Comparison of ENCODE assay signal across 21 cellular contexts in the genomic region with DNA sequence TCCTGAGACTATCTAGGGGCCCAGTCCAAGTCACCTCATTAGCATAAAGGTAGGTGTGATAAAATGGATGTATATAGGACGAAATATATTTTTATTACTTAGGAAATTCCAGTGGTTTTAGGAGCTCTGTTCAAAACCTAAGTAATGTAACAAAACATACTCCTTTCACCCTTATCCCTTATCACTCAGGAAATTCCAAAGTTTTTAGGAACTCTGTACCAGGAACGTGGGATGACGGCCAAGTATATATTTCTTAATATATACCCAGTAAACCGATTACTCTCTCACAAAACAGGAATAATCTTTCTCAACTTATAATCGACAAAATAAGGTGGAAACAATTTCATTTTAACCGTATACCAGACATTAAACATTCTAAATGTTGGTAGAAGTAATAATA.
"Had no signal": no experiment of that assay in that cellular context is flagged by ENCODE, and none has a peak within 500 bp of the region (broad histone marks: within the 10 kb centered on the region; RNA-seq: fewer than 3 reads in every experiment).

No MANE protein-coding gene starts in this region.

- H3K4me3 ChIP-seq: coronary artery, dorsolateral prefrontal cortex, esophagus muscularis mucosa, gastrocnemius medialis, heart right ventricle, left lung, lower lobe of right lung, mucosa of descending colon had no signal

- DNase-seq: dermis blood vessel endothelial cell; dorsolateral prefrontal cortex; effector CD4-positive, alpha-beta T cell; effector memory CD4-positive, alpha-beta T cell; foreskin fibroblast; foreskin melanocyte; gastrocnemius medialis; glutamatergic neuron; head of caudate nucleus; heart right ventricle; hippocampal formation; left cardiac atrium; left lung; left ventricle myocardium superior; lower lobe of right lung; mesenchymal stem cell; mucosa of descending colon; naive B cell; naive thymus-derived CD8-positive, alpha-beta T cell had no signal
